Comparison of ENCODE assay signal across 2 cellular contexts in the genomic region with DNA sequence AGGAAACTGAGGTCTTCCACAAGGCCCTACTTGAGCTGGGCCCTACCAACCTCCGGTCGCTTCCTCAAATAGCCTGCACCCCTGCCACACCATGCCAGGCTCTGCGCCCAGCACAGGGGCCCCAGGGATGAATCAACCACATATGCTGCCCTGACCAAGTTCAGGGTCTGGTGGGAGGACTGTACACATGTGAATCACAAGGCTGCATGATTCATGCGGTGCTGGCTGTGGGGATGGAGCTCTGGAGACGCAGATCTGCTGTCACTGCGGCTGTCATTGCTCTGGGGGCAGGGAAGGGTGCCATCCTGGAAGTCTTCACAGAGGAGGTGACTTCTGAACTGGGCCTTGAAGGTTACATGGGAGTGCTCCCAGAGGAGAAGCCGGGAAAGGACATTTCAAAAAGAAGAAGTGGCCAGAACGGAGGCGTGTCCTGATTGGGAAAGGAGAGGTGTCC.
A peak's percentile ranks its signal among the peaks of the same experiment; 100 is the strongest.
TF ChIP-seq lines count a peak whose summit lies in the region.

No MANE protein-coding gene starts in this region.

TF ChIP-seq in HCT116, 20 proteins besides CTCF, POLR2A, EP300 and RAD21:
- TF ChIP-seq CEBPB (IDR thresholded peaks at IDR 0.05; ENCODE audit: low read depth) (no peak), POLR2AphosphoS5 (IDR thresholded peaks at IDR 0.05; ENCODE audit: low read depth, low read length) (peak; percentile 45; the same call in 1 of the 2 replicates), CBX3 (IDR thresholded peaks at IDR 0.05; ENCODE audit: low read depth) (no peak), ZFX (IDR thresholded peaks at IDR 0.05) (no peak), SRF (IDR thresholded peaks at IDR 0.05; ENCODE audit: low read depth) (no peak), SIN3A (IDR thresholded peaks at IDR 0.05; ENCODE audit: low read depth) (no peak), ELF1 (IDR thresholded peaks at IDR 0.05; ENCODE audit: borderline replicate concordance, low read depth) (no peak), TCF7L2 (IDR thresholded peaks at IDR 0.05; ENCODE audit: borderline replicate concordance, extremely low read depth, insufficient read depth, insufficient read length) (no peak), JUND (IDR thresholded peaks at IDR 0.05) (peak; percentile 72; the same call in 1 of the 2 replicates), ZNF274 (IDR thresholded peaks at IDR 0.05; ENCODE audit: low read depth, low read length) (no peak), SP1 (IDR thresholded peaks at IDR 0.05; ENCODE audit: low read depth) (peak; percentile 67), EZH2 (IDR thresholded peaks at IDR 0.05) (no peak), YY1 (IDR thresholded peaks at IDR 0.05; ENCODE audit: extremely low read depth, insufficient replicate concordance, low read depth, low read length) (no peak), EGR1 (IDR thresholded peaks at IDR 0.05; ENCODE audit: low read depth) (no peak), FOSL1 (IDR thresholded peaks at IDR 0.05; ENCODE audit: low read depth) (peak; percentile 75; the same call in 1 of the 2 replicates), EZH2phosphoT487 (IDR thresholded peaks at IDR 0.05; ENCODE audit: borderline replicate concordance) (no peak)
- TF ChIP-seq, protein P1, sequence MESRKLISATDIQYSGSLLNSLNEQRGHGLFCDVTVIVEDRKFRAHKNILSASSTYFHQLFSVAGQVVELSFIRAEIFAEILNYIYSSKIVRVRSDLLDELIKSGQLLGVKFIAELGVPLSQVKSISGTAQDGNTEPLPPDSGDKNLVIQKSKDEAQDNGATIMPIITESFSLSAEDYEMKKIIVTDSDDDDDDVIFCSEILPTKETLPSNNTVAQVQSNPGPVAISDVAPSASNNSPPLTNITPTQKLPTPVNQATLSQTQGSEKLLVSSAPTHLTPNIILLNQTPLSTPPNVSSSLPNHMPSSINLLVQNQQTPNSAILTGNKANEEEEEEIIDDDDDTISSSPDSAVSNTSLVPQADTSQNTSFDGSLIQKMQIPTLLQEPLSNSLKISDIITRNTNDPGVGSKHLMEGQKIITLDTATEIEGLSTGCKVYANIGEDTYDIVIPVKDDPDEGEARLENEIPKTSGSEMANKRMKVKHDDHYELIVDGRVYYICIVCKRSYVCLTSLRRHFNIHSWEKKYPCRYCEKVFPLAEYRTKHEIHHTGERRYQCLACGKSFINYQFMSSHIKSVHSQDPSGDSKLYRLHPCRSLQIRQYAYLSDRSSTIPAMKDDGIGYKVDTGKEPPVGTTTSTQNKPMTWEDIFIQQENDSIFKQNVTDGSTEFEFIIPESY (IDR thresholded peaks at IDR 0.05; ENCODE audit: extremely low read depth, insufficient replicate concordance, low read length), result no peak
- TF ChIP-seq, protein P2, sequence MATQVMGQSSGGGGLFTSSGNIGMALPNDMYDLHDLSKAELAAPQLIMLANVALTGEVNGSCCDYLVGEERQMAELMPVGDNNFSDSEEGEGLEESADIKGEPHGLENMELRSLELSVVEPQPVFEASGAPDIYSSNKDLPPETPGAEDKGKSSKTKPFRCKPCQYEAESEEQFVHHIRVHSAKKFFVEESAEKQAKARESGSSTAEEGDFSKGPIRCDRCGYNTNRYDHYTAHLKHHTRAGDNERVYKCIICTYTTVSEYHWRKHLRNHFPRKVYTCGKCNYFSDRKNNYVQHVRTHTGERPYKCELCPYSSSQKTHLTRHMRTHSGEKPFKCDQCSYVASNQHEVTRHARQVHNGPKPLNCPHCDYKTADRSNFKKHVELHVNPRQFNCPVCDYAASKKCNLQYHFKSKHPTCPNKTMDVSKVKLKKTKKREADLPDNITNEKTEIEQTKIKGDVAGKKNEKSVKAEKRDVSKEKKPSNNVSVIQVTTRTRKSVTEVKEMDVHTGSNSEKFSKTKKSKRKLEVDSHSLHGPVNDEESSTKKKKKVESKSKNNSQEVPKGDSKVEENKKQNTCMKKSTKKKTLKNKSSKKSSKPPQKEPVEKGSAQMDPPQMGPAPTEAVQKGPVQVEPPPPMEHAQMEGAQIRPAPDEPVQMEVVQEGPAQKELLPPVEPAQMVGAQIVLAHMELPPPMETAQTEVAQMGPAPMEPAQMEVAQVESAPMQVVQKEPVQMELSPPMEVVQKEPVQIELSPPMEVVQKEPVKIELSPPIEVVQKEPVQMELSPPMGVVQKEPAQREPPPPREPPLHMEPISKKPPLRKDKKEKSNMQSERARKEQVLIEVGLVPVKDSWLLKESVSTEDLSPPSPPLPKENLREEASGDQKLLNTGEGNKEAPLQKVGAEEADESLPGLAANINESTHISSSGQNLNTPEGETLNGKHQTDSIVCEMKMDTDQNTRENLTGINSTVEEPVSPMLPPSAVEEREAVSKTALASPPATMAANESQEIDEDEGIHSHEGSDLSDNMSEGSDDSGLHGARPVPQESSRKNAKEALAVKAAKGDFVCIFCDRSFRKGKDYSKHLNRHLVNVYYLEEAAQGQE (IDR thresholded peaks at IDR 0.05; ENCODE audit: low read depth), result no peak
- TF ChIP-seq, protein P3, sequence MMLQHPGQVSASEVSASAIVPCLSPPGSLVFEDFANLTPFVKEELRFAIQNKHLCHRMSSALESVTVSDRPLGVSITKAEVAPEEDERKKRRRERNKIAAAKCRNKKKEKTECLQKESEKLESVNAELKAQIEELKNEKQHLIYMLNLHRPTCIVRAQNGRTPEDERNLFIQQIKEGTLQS (IDR thresholded peaks at IDR 0.05), result no peak
- TF ChIP-seq, protein P4, sequence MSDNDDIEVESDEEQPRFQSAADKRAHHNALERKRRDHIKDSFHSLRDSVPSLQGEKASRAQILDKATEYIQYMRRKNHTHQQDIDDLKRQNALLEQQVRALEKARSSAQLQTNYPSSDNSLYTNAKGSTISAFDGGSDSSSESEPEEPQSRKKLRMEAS (IDR thresholded peaks at IDR 0.05), result peak; percentile 84

TF ChIP-seq in H1, 55 proteins besides CTCF, POLR2A, EP300 and RAD21:
- TF ChIP-seq CTBP2 (IDR thresholded peaks at IDR 0.05; ENCODE audit: borderline replicate concordance, insufficient read depth, insufficient read length, low read length), result no peak
- TF ChIP-seq CBX5 (IDR thresholded peaks at IDR 0.05; ENCODE audit: low read depth, low read length), result no peak
- TF ChIP-seq TBP (IDR thresholded peaks at IDR 0.05; ENCODE audit: low read depth, low read length), result no peak
- TF ChIP-seq RFX5 (IDR thresholded peaks at IDR 0.05; ENCODE audit: borderline replicate concordance, low read depth, low read length), result no peak
- no peak for TF ChIP-seq KDM1A (IDR thresholded peaks at IDR 0.05; ENCODE audit: borderline replicate concordance, low read length)
- TF ChIP-seq, protein P5, sequence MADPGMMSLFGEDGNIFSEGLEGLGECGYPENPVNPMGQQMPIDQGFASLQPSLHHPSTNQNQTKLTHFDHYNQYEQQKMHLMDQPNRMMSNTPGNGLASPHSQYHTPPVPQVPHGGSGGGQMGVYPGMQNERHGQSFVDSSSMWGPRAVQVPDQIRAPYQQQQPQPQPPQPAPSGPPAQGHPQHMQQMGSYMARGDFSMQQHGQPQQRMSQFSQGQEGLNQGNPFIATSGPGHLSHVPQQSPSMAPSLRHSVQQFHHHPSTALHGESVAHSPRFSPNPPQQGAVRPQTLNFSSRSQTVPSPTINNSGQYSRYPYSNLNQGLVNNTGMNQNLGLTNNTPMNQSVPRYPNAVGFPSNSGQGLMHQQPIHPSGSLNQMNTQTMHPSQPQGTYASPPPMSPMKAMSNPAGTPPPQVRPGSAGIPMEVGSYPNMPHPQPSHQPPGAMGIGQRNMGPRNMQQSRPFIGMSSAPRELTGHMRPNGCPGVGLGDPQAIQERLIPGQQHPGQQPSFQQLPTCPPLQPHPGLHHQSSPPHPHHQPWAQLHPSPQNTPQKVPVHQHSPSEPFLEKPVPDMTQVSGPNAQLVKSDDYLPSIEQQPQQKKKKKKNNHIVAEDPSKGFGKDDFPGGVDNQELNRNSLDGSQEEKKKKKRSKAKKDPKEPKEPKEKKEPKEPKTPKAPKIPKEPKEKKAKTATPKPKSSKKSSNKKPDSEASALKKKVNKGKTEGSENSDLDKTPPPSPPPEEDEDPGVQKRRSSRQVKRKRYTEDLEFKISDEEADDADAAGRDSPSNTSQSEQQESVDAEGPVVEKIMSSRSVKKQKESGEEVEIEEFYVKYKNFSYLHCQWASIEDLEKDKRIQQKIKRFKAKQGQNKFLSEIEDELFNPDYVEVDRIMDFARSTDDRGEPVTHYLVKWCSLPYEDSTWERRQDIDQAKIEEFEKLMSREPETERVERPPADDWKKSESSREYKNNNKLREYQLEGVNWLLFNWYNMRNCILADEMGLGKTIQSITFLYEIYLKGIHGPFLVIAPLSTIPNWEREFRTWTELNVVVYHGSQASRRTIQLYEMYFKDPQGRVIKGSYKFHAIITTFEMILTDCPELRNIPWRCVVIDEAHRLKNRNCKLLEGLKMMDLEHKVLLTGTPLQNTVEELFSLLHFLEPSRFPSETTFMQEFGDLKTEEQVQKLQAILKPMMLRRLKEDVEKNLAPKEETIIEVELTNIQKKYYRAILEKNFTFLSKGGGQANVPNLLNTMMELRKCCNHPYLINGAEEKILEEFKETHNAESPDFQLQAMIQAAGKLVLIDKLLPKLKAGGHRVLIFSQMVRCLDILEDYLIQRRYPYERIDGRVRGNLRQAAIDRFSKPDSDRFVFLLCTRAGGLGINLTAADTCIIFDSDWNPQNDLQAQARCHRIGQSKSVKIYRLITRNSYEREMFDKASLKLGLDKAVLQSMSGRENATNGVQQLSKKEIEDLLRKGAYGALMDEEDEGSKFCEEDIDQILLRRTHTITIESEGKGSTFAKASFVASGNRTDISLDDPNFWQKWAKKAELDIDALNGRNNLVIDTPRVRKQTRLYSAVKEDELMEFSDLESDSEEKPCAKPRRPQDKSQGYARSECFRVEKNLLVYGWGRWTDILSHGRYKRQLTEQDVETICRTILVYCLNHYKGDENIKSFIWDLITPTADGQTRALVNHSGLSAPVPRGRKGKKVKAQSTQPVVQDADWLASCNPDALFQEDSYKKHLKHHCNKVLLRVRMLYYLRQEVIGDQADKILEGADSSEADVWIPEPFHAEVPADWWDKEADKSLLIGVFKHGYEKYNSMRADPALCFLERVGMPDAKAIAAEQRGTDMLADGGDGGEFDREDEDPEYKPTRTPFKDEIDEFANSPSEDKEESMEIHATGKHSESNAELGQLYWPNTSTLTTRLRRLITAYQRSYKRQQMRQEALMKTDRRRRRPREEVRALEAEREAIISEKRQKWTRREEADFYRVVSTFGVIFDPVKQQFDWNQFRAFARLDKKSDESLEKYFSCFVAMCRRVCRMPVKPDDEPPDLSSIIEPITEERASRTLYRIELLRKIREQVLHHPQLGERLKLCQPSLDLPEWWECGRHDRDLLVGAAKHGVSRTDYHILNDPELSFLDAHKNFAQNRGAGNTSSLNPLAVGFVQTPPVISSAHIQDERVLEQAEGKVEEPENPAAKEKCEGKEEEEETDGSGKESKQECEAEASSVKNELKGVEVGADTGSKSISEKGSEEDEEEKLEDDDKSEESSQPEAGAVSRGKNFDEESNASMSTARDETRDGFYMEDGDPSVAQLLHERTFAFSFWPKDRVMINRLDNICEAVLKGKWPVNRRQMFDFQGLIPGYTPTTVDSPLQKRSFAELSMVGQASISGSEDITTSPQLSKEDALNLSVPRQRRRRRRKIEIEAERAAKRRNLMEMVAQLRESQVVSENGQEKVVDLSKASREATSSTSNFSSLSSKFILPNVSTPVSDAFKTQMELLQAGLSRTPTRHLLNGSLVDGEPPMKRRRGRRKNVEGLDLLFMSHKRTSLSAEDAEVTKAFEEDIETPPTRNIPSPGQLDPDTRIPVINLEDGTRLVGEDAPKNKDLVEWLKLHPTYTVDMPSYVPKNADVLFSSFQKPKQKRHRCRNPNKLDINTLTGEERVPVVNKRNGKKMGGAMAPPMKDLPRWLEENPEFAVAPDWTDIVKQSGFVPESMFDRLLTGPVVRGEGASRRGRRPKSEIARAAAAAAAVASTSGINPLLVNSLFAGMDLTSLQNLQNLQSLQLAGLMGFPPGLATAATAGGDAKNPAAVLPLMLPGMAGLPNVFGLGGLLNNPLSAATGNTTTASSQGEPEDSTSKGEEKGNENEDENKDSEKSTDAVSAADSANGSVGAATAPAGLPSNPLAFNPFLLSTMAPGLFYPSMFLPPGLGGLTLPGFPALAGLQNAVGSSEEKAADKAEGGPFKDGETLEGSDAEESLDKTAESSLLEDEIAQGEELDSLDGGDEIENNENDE (IDR thresholded peaks at IDR 0.05; ENCODE audit: insufficient replicate concordance, low read length), result no peak
- TF ChIP-seq GABPA (IDR thresholded peaks at IDR 0.05; ENCODE audit: borderline replicate concordance, insufficient read depth, low read length), result no peak
- no peak for TF ChIP-seq TEAD4 (IDR thresholded peaks at IDR 0.05; ENCODE audit: low read depth, low read length)
- TF ChIP-seq EGR1 (IDR thresholded peaks at IDR 0.05; ENCODE audit: borderline replicate concordance, low read depth, low read length), result no peak
- no peak for TF ChIP-seq TCF12 (IDR thresholded peaks at IDR 0.05; ENCODE audit: low read depth, low read length)
- no peak for TF ChIP-seq EZH2 (IDR thresholded peaks at IDR 0.05; ENCODE audit: low read depth, low read length, severe bottlenecking)
- TF ChIP-seq HDAC6 (IDR thresholded peaks at IDR 0.05; ENCODE audit: low read depth, low read length), result no peak
- TF ChIP-seq, protein P6, sequence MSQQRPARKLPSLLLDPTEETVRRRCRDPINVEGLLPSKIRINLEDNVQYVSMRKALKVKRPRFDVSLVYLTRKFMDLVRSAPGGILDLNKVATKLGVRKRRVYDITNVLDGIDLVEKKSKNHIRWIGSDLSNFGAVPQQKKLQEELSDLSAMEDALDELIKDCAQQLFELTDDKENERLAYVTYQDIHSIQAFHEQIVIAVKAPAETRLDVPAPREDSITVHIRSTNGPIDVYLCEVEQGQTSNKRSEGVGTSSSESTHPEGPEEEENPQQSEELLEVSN (IDR thresholded peaks at IDR 0.05), result no peak
- TF ChIP-seq YY1 (IDR thresholded peaks at IDR 0.05; ENCODE audit: low read depth, low read length), result no peak
- no peak for TF ChIP-seq KDM4A (IDR thresholded peaks at IDR 0.05; ENCODE audit: low read depth, low read length, severe bottlenecking)
- TF ChIP-seq TAF7 (optimal IDR thresholded peaks at IDR 0.05; ENCODE audit: borderline replicate concordance, low read depth, low read length), result no peak
- TF ChIP-seq SAP30 (IDR thresholded peaks at IDR 0.05; ENCODE audit: insufficient read depth, insufficient replicate concordance, low read length), result no peak
- no peak for TF ChIP-seq RNF2 (IDR thresholded peaks at IDR 0.05; ENCODE audit: borderline replicate concordance, low read depth, low read length, missing control alignments, poor library complexity, severe bottlenecking)
